Comparison of ENCODE assay signal across 8 cellular contexts in genomic region chr7:32964411-32965159, GRCh38. TPM values are rescaled to one million over a fixed set of nuclear protein-coding genes. Genes with fewer than 3 reads are reported as not detected.
DNase-seq lines count a peak whose midpoint lies in the region; ATAC-seq and TF ChIP-seq lines count a peak whose summit lies in the region.
"Not testable (repeated sequence)": the region's sequence is repeated elsewhere in the genome, so short reads cannot be mapped to it uniquely, and the experiment has no call there.

No MANE protein-coding gene starts in this region.

- not testable (repeated sequence) for H3K4me1 Mint-ChIP-seq in activated T-cell treated with anti-CD3 and anti-CD28 coated beads, Interleukin-2, amount 50 U/mL, for 72 hours (ENCODE audit: low read depth); naive thymus-derived CD8-positive, alpha-beta T cell

- H3K4me1 ChIP-seq in upper lobe of left lung, result peaks cover 0 to 16% (median 4%) of the 10 kb centered on the region in 4 donors

- H3K27ac ChIP-seq in upper lobe of left lung, result peak overlapping the region in 1 of 4 donors; percentile 66

- H3K27me3 Mint-ChIP-seq in activated T-cell treated with anti-CD3 and anti-CD28 coated beads, Interleukin-2, amount 50 U/mL, for 72 hours (ENCODE audit: low read depth), result peaks cover 22% of the 10 kb centered on the region
- H3K27me3 Mint-ChIP-seq in naive thymus-derived CD8-positive, alpha-beta T cell, result peaks cover 12 to 43% (median 19%) of the 10 kb centered on the region in 5 donors

- H3K27ac Mint-ChIP-seq in activated T-cell treated with anti-CD3 and anti-CD28 coated beads, Interleukin-2, amount 50 U/mL, for 72 hours; naive thymus-derived CD8-positive, alpha-beta T cell: not testable (repeated sequence)

- not testable (repeated sequence) for H3K9me3 Mint-ChIP-seq in activated T-cell treated with anti-CD3 and anti-CD28 coated beads, Interleukin-2, amount 50 U/mL, for 72 hours; naive thymus-derived CD8-positive, alpha-beta T cell

- H3K4me3 ChIP-seq in fibroblast of the aortic adventitia (ENCODE audit: low read depth, low read length); upper lobe of left lung: not testable (repeated sequence)

- peak overlapping the region in 1 of 2 donors; percentile 37 for H3K4me3 Mint-ChIP-seq in activated T-cell treated with anti-CD3 and anti-CD28 coated beads, Interleukin-2, amount 50 U/mL, for 72 hours
- H3K4me3 Mint-ChIP-seq in naive thymus-derived CD8-positive, alpha-beta T cell, result not testable (repeated sequence)

- WGBS in upper lobe of left lung, 2 donors, result 17 to 20% methylated on average over 8 of the region's 8 CpGs

- peak; percentile 49 for TF ChIP-seq CTCF in GM12873 (IDR thresholded peaks at IDR 0.05; ENCODE audit: insufficient read depth, low read depth, low read length, missing control alignments)
- TF ChIP-seq CTCF in fibroblast of the aortic adventitia (IDR thresholded peaks at IDR 0.05; ENCODE audit: insufficient read depth, low read length), result peak; percentile 25
- TF ChIP-seq CTCF in upper lobe of left lung (IDR thresholded peaks at IDR 0.05), result peak in 5 of 6 experiments; percentile 12 to 38 (median 20)

- not testable (repeated sequence) for H3K27me3 ChIP-seq in upper lobe of left lung

- not testable (repeated sequence) for TF ChIP-seq POLR2A in upper lobe of left lung (IDR thresholded peaks at IDR 0.05)

- H3K9me3 ChIP-seq in upper lobe of left lung, result not testable (repeated sequence)

- DNase-seq in NCI-H2107 treated with DMSO at 0.1 percent for 48 hours (lab: John Stamatoyannopoulos, UW; ENCODE audit: unreplicated experiment) (peak; percentile 15), fibroblast of the aortic adventitia (ENCODE audit: low read depth) (peak; percentile 31)
- peak in 1 of 2 donors; percentile 26 for DNase-seq in activated T-cell treated with anti-CD3 and anti-CD28 coated beads, Interleukin-2, amount 50 U/mL, for 72 hours
- peak in 3 of 10 donors; percentile 12 to 31 (median 13) for DNase-seq in naive thymus-derived CD8-positive, alpha-beta T cell
- not testable (repeated sequence) for DNase-seq in upper lobe of left lung

- POLR2A ChIA-PET in naive thymus-derived CD8-positive, alpha-beta T cell (lab: Charles Lee), result not testable (repeated sequence)

- not testable (repeated sequence) for TF ChIP-seq EP300 in upper lobe of left lung (IDR thresholded peaks at IDR 0.05)

- not testable (repeated sequence) for H3K36me3 ChIP-seq in upper lobe of left lung

- peak; percentile 97 for ATAC-seq in GM21390 (IDR thresholded peaks at IDR 0.05; ENCODE audit: unreplicated experiment)
- peak; percentile 92 for ATAC-seq in HG03039 (IDR thresholded peaks at IDR 0.05; ENCODE audit: unreplicated experiment)
- ATAC-seq in activated T-cell treated with anti-CD3 and anti-CD28 coated beads, Interleukin-2, amount 50 U/mL, for 72 hours (replicated peaks in 1 of 2), result peak; percentile 97 to 98
- peak; percentile 81 to 86 for ATAC-seq in naive thymus-derived CD8-positive, alpha-beta T cell
- peak; percentile 70 to 79 for ATAC-seq in upper lobe of left lung (ENCODE audit: low FRiP score in 2 of 2)

- H3K36me3 Mint-ChIP-seq in activated T-cell treated with anti-CD3 and anti-CD28 coated beads, Interleukin-2, amount 50 U/mL, for 72 hours (ENCODE audit: insufficient read depth in 2 of 2); naive thymus-derived CD8-positive, alpha-beta T cell: not testable (repeated sequence)

RNA-seq across cellular contexts. Expression of gene FKBP9, which starts 7.3 kb away (rescaled TPM):
- 1 to 10 TPM in 1 of 2 donors, under 1 TPM in 1; 0.84 to 1.7 TPM for total RNA-seq in activated T-cell treated with anti-CD3 and anti-CD28 coated beads, Interleukin-2, amount 50 U/mL, for 72 hours
- total RNA-seq in fibroblast of the aortic adventitia (ENCODE audit: low replicate concordance) (387 and 831 TPM in 2 replicates), upper lobe of left lung (100 to 1,000 TPM; 117 to 262 (median 136) TPM)
- total RNA-seq in naive thymus-derived CD8-positive, alpha-beta T cell, result not detected
- under 1 TPM in 1 of 3 donors, not detected in 2; 0.06 TPM for polyA plus RNA-seq in naive thymus-derived CD8-positive, alpha-beta T cell

Comparison
In these comparisons a context has a peak if more than half of its experiments do, and no peak if none do; other contexts are left out.
1. RNA of gene FKBP9, which starts 7.3 kb away (total RNA-seq): 387 to 831 TPM in fibroblast of the aortic adventitia and 117 to 262 TPM in upper lobe of left lung; 0.84 to 1.7 TPM in activated T-cell treated with anti-CD3 and anti-CD28 coated beads, Interleukin-2, amount 50 U/mL, for 72 hours and not detected in naive thymus-derived CD8-positive, alpha-beta T cell; every median in the first group is over 10 times any median in the second.
2. Peak in every context shown above with its lines, with median percentiles within 50 percentile points of each other: CTCF ChIP-seq and ATAC-seq.